Comparison of ENCODE assay signal across 21 cellular contexts in the genomic region with DNA sequence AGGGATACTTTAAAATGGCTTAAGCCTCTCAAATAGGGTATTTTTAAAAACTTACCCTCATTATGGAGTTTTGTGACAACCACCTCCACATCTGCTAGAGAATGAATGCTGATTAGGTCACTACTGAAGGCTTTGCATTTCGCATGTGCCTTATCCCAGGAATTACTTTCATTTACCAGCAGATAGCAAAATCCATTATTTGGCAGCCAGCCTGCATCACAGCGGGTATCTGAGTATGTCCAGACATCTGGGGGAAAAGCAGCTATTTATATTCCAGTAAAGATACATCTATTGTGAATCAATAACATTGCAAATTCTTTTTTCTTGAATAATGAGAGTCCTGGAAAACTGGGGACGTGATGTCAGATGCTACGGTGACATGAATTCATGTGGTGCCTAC.
"Had no signal": no experiment of that assay in that cellular context is flagged by ENCODE, and none has a peak within 500 bp of the region (broad histone marks: within the 10 kb centered on the region; RNA-seq: fewer than 3 reads in every experiment).

No MANE protein-coding gene starts in this region.

- ATAC-seq: activated CD4-positive, CD25-positive, alpha-beta regulatory T cell treated with anti-CD3 and anti-CD28 coated beads, Interleukin-2, amount 50 U/mL, for 24 hours; activated T-cell treated with anti-CD3 and anti-CD28 coated beads, Interleukin-2, amount 50 U/mL, for 72 hours; heart right ventricle; left lobe of liver; mucosa of descending colon; natural killer cell; right lobe of liver had no signal

- H3K27ac ChIP-seq: coronary artery, heart right ventricle, right lobe of liver had no signal

- DNase-seq: activated CD4-positive, alpha-beta memory T cell treated with anti-CD3 and anti-CD28 coated beads for 36 hours; activated naive CD4-positive, alpha-beta T cell; activated T-cell treated with anti-CD3 and anti-CD28 coated beads, Interleukin-2, amount 50 U/mL, for 72 hours; aorta; caudate nucleus; effector CD4-positive, alpha-beta T cell; heart right ventricle; islet precursor cell; mammary epithelial cell; mucosa of descending colon; natural killer cell; nucleus accumbens; right lobe of liver; stimulated activated CD4-positive, alpha-beta T cell treated with anti-CD3 and anti-CD28 coated beads, Interleukin-2, amount 100 ng/mL, for 24 hours; stimulated activated naive CD4-positive, alpha-beta T cell treated with Interleukin-2 at 50 U/mL for 16 hours; trophoblast cell had no signal

- H3K27me3 ChIP-seq: heart right ventricle, right lobe of liver had no signal

- H3K9me3 ChIP-seq: heart right ventricle, mucosa of descending colon, right lobe of liver had no signal

- H3K36me3 ChIP-seq: right lobe of liver had no signal

- H3K4me3 ChIP-seq: coronary artery, heart right ventricle, mucosa of descending colon, right lobe of liver had no signal

- FAIRE-seq: endothelial cell of umbilical vein, frontal cortex had no signal
